In genomic region chr5:15880201-15880600, GRCh38 we compare ENCODE assay signal across 34 cellular contexts.
"Had no signal": no experiment of that assay in that cellular context is flagged by ENCODE, and none has a peak within 500 bp of the region (broad histone marks: within the 10 kb centered on the region; RNA-seq: fewer than 3 reads in every experiment).

No MANE protein-coding gene starts in this region.

- H3K27ac Mint-ChIP-seq: activated B cell treated with CpG ODN at 0.5 μM for 24 hours; activated CD8-positive, alpha-beta memory T cell treated with anti-CD3 and anti-CD28 coated beads, Interleukin-2, amount 10 ng/mL, durations not matched to agents 7 days and 5 days; activated CD8-positive, alpha-beta T cell treated with anti-CD3 and anti-CD28 coated beads, Interleukin-2, amount 10 ng/mL, durations not matched to agents 7 days and 5 days; activated naive CD4-positive, alpha-beta T cell treated with anti-CD3 and anti-CD28 coated beads for 36 hours; activated naive CD4-positive, alpha-beta T cell treated with anti-CD3 and anti-CD28 coated beads, Interleukin-2, amount 50 U/mL, for 24 hours; activated naive CD8-positive, alpha-beta T cell treated with anti-CD3 and anti-CD28 coated beads for 36 hours; activated naive CD8-positive, alpha-beta T cell treated with anti-CD3 and anti-CD28 coated beads, Interleukin-2, amount 50 U/mL, for 24 hours; activated T-helper 1 cell treated with anti-CD3 and anti-CD28 coated beads, Interleukin-12 subunit alpha, Interleukin-12 subunit beta, Interleukin-2, Interleukin-4 antibody, amounts not matched to agents 30 ng/mL and 10 ng/mL and 1 ng/mL, durations not matched to agents 14 hours and 24 hours and 36 hours; activated T-helper 2 cell treated with anti-CD3 and anti-CD28 coated beads, Interferon-gamma antibody, Interleukin-2, Interleukin-4, amounts not matched to agents 10 μg/mL and 5 μg/mL and 100 μg/mL, durations not matched to agents 14 hours and 24 hours and 36 hours; endodermal cell; T-helper 17 cell; T-helper 2 cell treated with Interferon-gamma antibody and Interleukin-4, amounts not matched to agents 5 μg/mL and 100 μg/mL, for 36 hours had no signal

- H3K27ac ChIP-seq: adrenal gland, body of pancreas, foreskin keratinocyte, gastrocnemius medialis, heart right ventricle, WERI-Rb-1 had no signal

- H3K36me3 ChIP-seq: adrenal gland, gastrocnemius medialis, heart right ventricle, WERI-Rb-1 had no signal

- H3K9me3 Mint-ChIP-seq: activated naive CD4-positive, alpha-beta T cell treated with anti-CD3 and anti-CD28 coated beads, Interleukin-2, amount 50 U/mL, for 24 hours; activated naive CD8-positive, alpha-beta T cell treated with anti-CD3 and anti-CD28 coated beads for 36 hours had no signal

- DNase-seq: activated B cell treated with CpG ODN at 0.5 μM for 24 hours; activated CD4-positive, alpha-beta T cell treated with anti-CD3 and anti-CD28 coated beads for 48 hours; activated CD4-positive, alpha-beta T cell treated with anti-CD3 and anti-CD28 coated beads, Interleukin-2, amount 50 U/mL, for 1 hour; activated CD4-positive, alpha-beta T cell treated with anti-CD3 and anti-CD28 coated beads, Interleukin-2, amount 50 U/mL, for 48 hours; activated CD8-positive, alpha-beta memory T cell treated with anti-CD3 and anti-CD28 coated beads, Interleukin-2, amount 10 ng/mL, durations not matched to agents 7 days and 5 days; activated CD8-positive, alpha-beta memory T cell treated with anti-CD3 and anti-CD28 coated beads, Interleukin-2, amount 50 U/mL, for 4 hours; activated CD8-positive, alpha-beta T cell treated with anti-CD3 and anti-CD28 coated beads, Interleukin-2, amount 10 ng/mL, durations not matched to agents 7 days and 5 days; activated effector memory CD4-positive, alpha-beta T cell treated with anti-CD3 and anti-CD28 coated beads, Interleukin-2, amount 50 U/mL, for 16 hours; activated naive CD4-positive, alpha-beta T cell treated with anti-CD3 and anti-CD28 coated beads for 36 hours; activated naive CD8-positive, alpha-beta T cell treated with anti-CD3 and anti-CD28 coated beads for 36 hours; activated naive CD8-positive, alpha-beta T cell treated with anti-CD3 and anti-CD28 coated beads, Interleukin-2, amount 50 U/mL, for 24 hours; activated T-cell treated with anti-CD3 and anti-CD28 coated beads, Interleukin-2, amount 50 U/mL, for 1 hour; activated T-cell treated with anti-CD3 and anti-CD28 coated beads, Interleukin-2, amount 50 U/mL, for 48 hours; adrenal gland; amygdala; aorta; body of pancreas; caudate nucleus; effector CD8-positive, alpha-beta T cell; endodermal cell; foreskin keratinocyte; gastrocnemius medialis; glutamatergic neuron; heart right ventricle; T-helper 1 cell; T-helper 17 cell; T1000; WERI-Rb-1 had no signal

- H3K4me3 Mint-ChIP-seq: activated B cell treated with CpG ODN at 0.5 μM for 24 hours; activated CD8-positive, alpha-beta memory T cell treated with anti-CD3 and anti-CD28 coated beads, Interleukin-2, amount 10 ng/mL, durations not matched to agents 7 days and 5 days; activated CD8-positive, alpha-beta T cell treated with anti-CD3 and anti-CD28 coated beads, Interleukin-2, amount 10 ng/mL, durations not matched to agents 7 days and 5 days; activated naive CD4-positive, alpha-beta T cell treated with anti-CD3 and anti-CD28 coated beads for 36 hours; activated naive CD4-positive, alpha-beta T cell treated with anti-CD3 and anti-CD28 coated beads, Interleukin-2, amount 50 U/mL, for 24 hours; activated naive CD8-positive, alpha-beta T cell treated with anti-CD3 and anti-CD28 coated beads for 36 hours; activated naive CD8-positive, alpha-beta T cell treated with anti-CD3 and anti-CD28 coated beads, Interleukin-2, amount 50 U/mL, for 24 hours; activated T-helper 1 cell treated with anti-CD3 and anti-CD28 coated beads, Interleukin-12 subunit alpha, Interleukin-12 subunit beta, Interleukin-2, Interleukin-4 antibody, amounts not matched to agents 30 ng/mL and 10 ng/mL and 1 ng/mL, durations not matched to agents 14 hours and 24 hours and 36 hours; endodermal cell; T-helper 17 cell; T-helper 2 cell treated with Interferon-gamma antibody and Interleukin-4, amounts not matched to agents 5 μg/mL and 100 μg/mL, for 36 hours had no signal

- H3K27me3 ChIP-seq: adrenal gland, body of pancreas, foreskin keratinocyte, gastrocnemius medialis, heart right ventricle had no signal

- H3K9me3 ChIP-seq: adrenal gland, body of pancreas, gastrocnemius medialis had no signal

- ATAC-seq: activated CD4-positive, CD25-positive, alpha-beta regulatory T cell treated with anti-CD3 and anti-CD28 coated beads, Interleukin-2, amount 50 U/mL, for 24 hours; activated CD8-positive, alpha-beta memory T cell treated with anti-CD3 and anti-CD28 coated beads, Interleukin-2, amount 10 ng/mL, durations not matched to agents 7 days and 5 days; activated CD8-positive, alpha-beta T cell treated with anti-CD3 and anti-CD28 coated beads, Interleukin-2, amount 10 ng/mL, durations not matched to agents 7 days and 5 days; activated naive CD8-positive, alpha-beta T cell treated with anti-CD3 and anti-CD28 coated beads, Interleukin-2, amount 50 U/mL, for 24 hours; body of pancreas; esophagus mucosa; foreskin keratinocyte; gastrocnemius medialis; heart right ventricle; T-helper 17 cell had no signal

- H3K4me1 Mint-ChIP-seq: activated B cell treated with CpG ODN at 0.5 μM for 24 hours; activated CD8-positive, alpha-beta memory T cell treated with anti-CD3 and anti-CD28 coated beads, Interleukin-2, amount 10 ng/mL, durations not matched to agents 7 days and 5 days; activated naive CD4-positive, alpha-beta T cell treated with anti-CD3 and anti-CD28 coated beads, Interleukin-2, amount 50 U/mL, for 24 hours; activated naive CD8-positive, alpha-beta T cell treated with anti-CD3 and anti-CD28 coated beads for 36 hours; activated naive CD8-positive, alpha-beta T cell treated with anti-CD3 and anti-CD28 coated beads, Interleukin-2, amount 50 U/mL, for 24 hours; endodermal cell; T-helper 17 cell had no signal

- H3K4me1 ChIP-seq: adrenal gland, body of pancreas, foreskin keratinocyte, gastrocnemius medialis had no signal

- H3K27me3 Mint-ChIP-seq: activated B cell treated with CpG ODN at 0.5 μM for 24 hours; activated CD8-positive, alpha-beta memory T cell treated with anti-CD3 and anti-CD28 coated beads, Interleukin-2, amount 10 ng/mL, durations not matched to agents 7 days and 5 days; activated naive CD4-positive, alpha-beta T cell treated with anti-CD3 and anti-CD28 coated beads, Interleukin-2, amount 50 U/mL, for 24 hours; activated naive CD8-positive, alpha-beta T cell treated with anti-CD3 and anti-CD28 coated beads for 36 hours; activated naive CD8-positive, alpha-beta T cell treated with anti-CD3 and anti-CD28 coated beads, Interleukin-2, amount 50 U/mL, for 24 hours; T-helper 17 cell had no signal

- H3K4me3 ChIP-seq: adrenal gland, body of pancreas, gastrocnemius medialis, heart right ventricle had no signal

- H3K36me3 Mint-ChIP-seq: activated CD8-positive, alpha-beta memory T cell treated with anti-CD3 and anti-CD28 coated beads, Interleukin-2, amount 10 ng/mL, durations not matched to agents 7 days and 5 days; activated naive CD4-positive, alpha-beta T cell treated with anti-CD3 and anti-CD28 coated beads, Interleukin-2, amount 50 U/mL, for 24 hours; activated naive CD8-positive, alpha-beta T cell treated with anti-CD3 and anti-CD28 coated beads for 36 hours had no signal
